In genomic region chr11:24820541-24820940, GRCh38 we compare ENCODE assay signal across 28 cellular contexts.
"Had no signal": no experiment of that assay in that cellular context is flagged by ENCODE, and none has a peak within 500 bp of the region (broad histone marks: within the 10 kb centered on the region; RNA-seq: fewer than 3 reads in every experiment).

No MANE protein-coding gene starts in this region.

- H3K36me3 ChIP-seq: esophagus muscularis mucosa, ovary, thoracic aorta had no signal

- H3K9me3 ChIP-seq: esophagus muscularis mucosa, ovary, thoracic aorta had no signal

- H3K27me3 ChIP-seq: esophagus muscularis mucosa, ovary had no signal

- H3K4me1 Mint-ChIP-seq: activated CD4-positive, alpha-beta T cell treated with anti-CD3 and anti-CD28 coated beads for 36 hours; activated CD8-positive, alpha-beta memory T cell treated with anti-CD3 and anti-CD28 coated beads, Interleukin-2, amount 10 ng/mL, durations not matched to agents 7 days and 5 days; immature natural killer cell; nephron progenitor cell had no signal

- H3K27ac Mint-ChIP-seq: activated CD4-positive, alpha-beta T cell treated with anti-CD3 and anti-CD28 coated beads for 36 hours; activated CD8-positive, alpha-beta memory T cell treated with anti-CD3 and anti-CD28 coated beads, Interleukin-2, amount 10 ng/mL, durations not matched to agents 7 days and 5 days; activated CD8-positive, alpha-beta T cell treated with anti-CD3 and anti-CD28 coated beads, Interleukin-2, amount 10 ng/mL, durations not matched to agents 7 days and 5 days; activated naive CD4-positive, alpha-beta T cell treated with anti-CD3 and anti-CD28 coated beads, Interleukin-2, amount 50 U/mL, for 72 hours; dendritic cell treated with granulocyte-macrophage colony-stimulating factor and Interleukin-4, amounts not matched to agents 40 ng/mL and 50 ng/mL, for 4 days; endodermal cell; immature natural killer cell; mesothelial cell of epicardium; naive B cell; nephron progenitor cell; progenitor cell of endocrine pancreas; stimulated activated naive CD8-positive, alpha-beta T cell treated with anti-CD3 and anti-CD28 coated beads, Interleukin-15, Interleukin-2, amounts not matched to agents 100 ng/mL and 50 ng/mL, for 24 hours had no signal

- H3K27me3 Mint-ChIP-seq: activated CD4-positive, alpha-beta T cell treated with anti-CD3 and anti-CD28 coated beads for 36 hours; activated CD8-positive, alpha-beta memory T cell treated with anti-CD3 and anti-CD28 coated beads, Interleukin-2, amount 10 ng/mL, durations not matched to agents 7 days and 5 days; dendritic cell treated with granulocyte-macrophage colony-stimulating factor and Interleukin-4, amounts not matched to agents 40 ng/mL and 50 ng/mL, for 4 days; naive B cell; progenitor cell of endocrine pancreas; stimulated activated naive CD8-positive, alpha-beta T cell treated with anti-CD3 and anti-CD28 coated beads, Interleukin-15, Interleukin-2, amounts not matched to agents 100 ng/mL and 50 ng/mL, for 24 hours had no signal

- H3K27ac ChIP-seq: esophagus muscularis mucosa, ovary, skin epidermis, thoracic aorta had no signal

- H3K4me3 Mint-ChIP-seq: activated CD4-positive, alpha-beta T cell treated with anti-CD3 and anti-CD28 coated beads for 36 hours; activated CD8-positive, alpha-beta memory T cell treated with anti-CD3 and anti-CD28 coated beads, Interleukin-2, amount 10 ng/mL, durations not matched to agents 7 days and 5 days; activated CD8-positive, alpha-beta T cell treated with anti-CD3 and anti-CD28 coated beads, Interleukin-2, amount 10 ng/mL, durations not matched to agents 7 days and 5 days; dendritic cell treated with granulocyte-macrophage colony-stimulating factor and Interleukin-4, amounts not matched to agents 40 ng/mL and 50 ng/mL, for 4 days; endodermal cell; immature natural killer cell; mesothelial cell of epicardium; naive B cell; nephron progenitor cell; stimulated activated naive CD8-positive, alpha-beta T cell treated with anti-CD3 and anti-CD28 coated beads, Interleukin-15, Interleukin-2, amounts not matched to agents 100 ng/mL and 50 ng/mL, for 24 hours had no signal

- H3K36me3 Mint-ChIP-seq: activated CD8-positive, alpha-beta memory T cell treated with anti-CD3 and anti-CD28 coated beads, Interleukin-2, amount 10 ng/mL, durations not matched to agents 7 days and 5 days; activated naive CD4-positive, alpha-beta T cell treated with anti-CD3 and anti-CD28 coated beads, Interleukin-2, amount 50 U/mL, for 72 hours; immature natural killer cell; mesothelial cell of epicardium; naive B cell had no signal

- H3K4me1 ChIP-seq: esophagus muscularis mucosa had no signal

- ATAC-seq: activated CD4-positive, alpha-beta T cell treated with anti-CD3 and anti-CD28 coated beads for 36 hours; activated CD8-positive, alpha-beta memory T cell treated with anti-CD3 and anti-CD28 coated beads, Interleukin-2, amount 10 ng/mL, durations not matched to agents 7 days and 5 days; activated CD8-positive, alpha-beta T cell treated with anti-CD3 and anti-CD28 coated beads, Interleukin-2, amount 10 ng/mL, durations not matched to agents 7 days and 5 days; activated naive CD4-positive, alpha-beta T cell treated with anti-CD3 and anti-CD28 coated beads, Interleukin-2, amount 50 U/mL, for 72 hours; sciatic nerve had no signal

- H3K9me3 Mint-ChIP-seq: dendritic cell treated with granulocyte-macrophage colony-stimulating factor and Interleukin-4, amounts not matched to agents 40 ng/mL and 50 ng/mL, for 4 days; endodermal cell; mesothelial cell of epicardium; naive B cell; nephron progenitor cell; stimulated activated naive CD8-positive, alpha-beta T cell treated with anti-CD3 and anti-CD28 coated beads, Interleukin-15, Interleukin-2, amounts not matched to agents 100 ng/mL and 50 ng/mL, for 24 hours had no signal

- DNase-seq: activated CD4-positive, alpha-beta T cell treated with anti-CD3 and anti-CD28 coated beads for 36 hours; activated CD4-positive, CD25-positive, alpha-beta regulatory T cell; activated CD8-positive, alpha-beta memory T cell treated with anti-CD3 and anti-CD28 coated beads, Interleukin-2, amount 10 ng/mL, durations not matched to agents 7 days and 5 days; activated CD8-positive, alpha-beta T cell treated with anti-CD3 and anti-CD28 coated beads, Interleukin-2, amount 10 ng/mL, durations not matched to agents 7 days and 5 days; activated naive CD4-positive, alpha-beta T cell; activated T-cell treated with anti-CD3 and anti-CD28 coated beads, Interleukin-2, amount 50 U/mL, for 48 hours; anterior cingulate cortex; caudate nucleus; endodermal cell; head of caudate nucleus; hypothalamus; immature natural killer cell; naive B cell; nephron progenitor cell; ovary; retina; stimulated activated CD4-positive, alpha-beta T cell treated with anti-CD3 and anti-CD28 coated beads, Interleukin-12 subunit alpha, Interleukin-12 subunit beta, amount 100 ng/mL, for 4 hours; stimulated activated CD4-positive, alpha-beta T cell treated with anti-CD3 and anti-CD28 coated beads, Interleukin-4, amount 100 ng/mL, for 1 hour; trophoblast cell had no signal

- H3K4me3 ChIP-seq: esophagus muscularis mucosa, ovary, skin epidermis, thoracic aorta had no signal
